8 cellular contexts compared by ENCODE assay signal in the genomic region with DNA sequence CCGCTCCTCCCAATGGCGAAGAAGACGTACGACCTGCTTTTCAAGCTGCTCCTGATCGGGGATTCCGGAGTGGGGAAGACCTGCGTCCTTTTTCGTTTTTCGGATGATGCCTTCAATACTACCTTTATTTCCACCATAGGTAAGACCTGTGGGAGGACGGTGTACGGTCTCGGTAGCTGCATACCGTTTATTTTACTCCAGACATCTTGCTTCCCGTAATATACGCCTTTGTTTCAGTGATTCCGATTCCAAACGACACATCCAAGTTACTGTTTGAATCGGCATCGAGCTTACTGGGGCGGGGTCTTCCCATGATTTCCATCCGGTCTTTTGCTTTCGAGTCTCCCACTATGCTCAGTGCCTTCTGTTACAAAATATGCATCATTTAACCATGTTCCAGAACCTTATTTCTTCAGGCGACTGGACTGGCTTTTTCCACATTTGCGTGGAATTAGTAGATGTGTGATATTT. TPM values are rescaled to one million over a fixed set of nuclear protein-coding genes. Genes with fewer than 3 reads are reported as not detected.
DNase-seq lines count a peak whose midpoint lies in the region; ATAC-seq and TF ChIP-seq lines count a peak whose summit lies in the region.

No MANE protein-coding gene starts in this region.

- 0% methylated on average over 24 of the region's 24 CpGs for WGBS in lung, 2 donors

- no peak for ATAC-seq in lung (ENCODE audit: insufficient read depth, low FRiP score)
- no peak for ATAC-seq in GM21360 (IDR thresholded peaks at IDR 0.05; ENCODE audit: unreplicated experiment)

- H3K9me3 Mint-ChIP-seq in type B pancreatic cell, result no peaks in the 10 kb centered on the region

- H3K36me3 ChIP-seq in brain microvascular endothelial cell (replicated peaks), result no peaks in the 10 kb centered on the region
- H3K36me3 ChIP-seq in lung (ENCODE audit: control insufficient read depth in 2 of 2, insufficient read depth in 2 of 2, low read length in 2 of 2), result peaks cover 0 to 2% of the 10 kb centered on the region in 2 donors

- peaks cover 4% of the 10 kb centered on the region for H3K36me3 Mint-ChIP-seq in type B pancreatic cell

- peak overlapping the region; percentile 98 for H3K27ac Mint-ChIP-seq in type B pancreatic cell

- no peak for TF ChIP-seq CTCF in NB4 (IDR thresholded peaks at IDR 0.05; ENCODE audit: low read depth, low read length)
- no peak for TF ChIP-seq CTCF in brain microvascular endothelial cell (IDR thresholded peaks at IDR 0.05; ENCODE audit: low read depth, low read length, missing control alignments)
- TF ChIP-seq CTCF in lung (IDR thresholded peaks at IDR 0.05; ENCODE audit: control extremely low read depth, extremely low read depth), result no peak
- no peak for TF ChIP-seq CTCF in type B pancreatic cell (conservative IDR thresholded peaks at IDR 0.05)

- DNase-seq in EH (ENCODE audit: low read depth) (peak; percentile 30), NB4 (ENCODE audit: low read depth) (no peak), brain microvascular endothelial cell (no peak), lung (ENCODE audit: low spot score) (no peak), type B pancreatic cell (ENCODE audit: extremely low spot score, unreplicated experiment) (no peak), cerebellar nuclear complex (lab: John Stamatoyannopoulos, UW) (no peak), OCI-M2 (lab: John Stamatoyannopoulos, UW; ENCODE audit: unreplicated experiment) (no peak)

- in situ Hi-C loops in brain microvascular endothelial cell (cut with HindIII; ENCODE audit: low pct_ligation_motif_present, low sequenced_read_pairs), result no loop called here

- TF ChIP-seq POLR2A in NB4 (IDR thresholded peaks at IDR 0.05; ENCODE audit: extremely low read depth, insufficient read length), result no peak

- no peaks in the 10 kb centered on the region for H3K27me3 Mint-ChIP-seq in type B pancreatic cell

- peaks cover 12% of the 10 kb centered on the region for H3K4me1 Mint-ChIP-seq in type B pancreatic cell (ENCODE audit: unreplicated experiment)

- no peaks in the 10 kb centered on the region for H3K27me3 ChIP-seq in brain microvascular endothelial cell (replicated peaks)
- H3K27me3 ChIP-seq in lung (ENCODE audit: control insufficient read depth, insufficient read depth), result no peaks in the 10 kb centered on the region

- H3K4me1 ChIP-seq in lung (ENCODE audit: control insufficient read depth in 2 of 2, insufficient read depth in 2 of 2, low read length in 2 of 2), result peaks cover 3 to 6% of the 10 kb centered on the region in 2 donors

- H3K4me3 Mint-ChIP-seq in type B pancreatic cell, result peak overlapping the region; percentile 93

- H3K27ac ChIP-seq in brain microvascular endothelial cell (peak overlapping the region; percentile 70), lung (ENCODE audit: low read depth in 1 of 2, low read length in 1 of 2) (peak overlapping the region; percentile 91 to 95)

- H3K9me3 ChIP-seq in lung (ENCODE audit: control insufficient read depth in 2 of 2, insufficient read depth in 1 of 2, low read length in 1 of 2), result no peaks in the 10 kb centered on the region

- H3K4me3 ChIP-seq in NB4 (ENCODE audit: low read depth, low read length) (peak overlapping the region; percentile 85), brain microvascular endothelial cell (ENCODE audit: low read depth, low read length) (peak overlapping the region; percentile 99), lung (peak overlapping the region; percentile 64)

RNA-seq across cellular contexts. Expression of a gene that starts 0.7 kb away (rescaled TPM):
- total RNA-seq in lung (100 to 1,000 TPM in 1 of 2 donors, 10 to 100 TPM in 1; 86.0 to 149 TPM), type B pancreatic cell (ENCODE audit: low replicate concordance) (143 and 186 TPM in 2 replicates)
- 10 to 100 TPM; 37.6 to 84.5 TPM for polyA plus RNA-seq in lung

RNA-seq across cellular contexts. Expression of a gene that starts 52.3 kb away (rescaled TPM):
- total RNA-seq in lung (1 to 10 TPM; 6.2 TPM), type B pancreatic cell (ENCODE audit: low replicate concordance) (15.4 and 25.5 TPM in 2 replicates)
- 1 to 10 TPM; 1.1 to 2.2 TPM for polyA plus RNA-seq in lung
